In genomic region chr3:42980209-42980608, GRCh38 we compare ENCODE assay signal across 14 cellular contexts. TPM values are rescaled to one million over a fixed set of nuclear protein-coding genes. Genes with fewer than 3 reads are reported as not detected.
DNase-seq lines count a peak whose midpoint lies in the region; ATAC-seq and TF ChIP-seq lines count a peak whose summit lies in the region.
"Had no signal": no experiment of that assay in that cellular context is flagged by ENCODE, and none has a peak within 500 bp of the region (broad histone marks: within the 10 kb centered on the region; RNA-seq: fewer than 3 reads in every experiment).

No MANE protein-coding gene starts in this region.

- H3K27me3 ChIP-seq in muscle layer of duodenum (ENCODE audit: low read depth, low read length): no peaks in the 10 kb centered on the region

- H3K27me3 Mint-ChIP-seq in activated naive CD4-positive, alpha-beta T cell treated with anti-CD3 and anti-CD28 coated beads, Interleukin-2, amount 10 ng/mL, durations not matched to agents 7 days and 5 days: peaks cover 62% of the 10 kb centered on the region
- H3K27me3 Mint-ChIP-seq in dendritic cell treated with granulocyte-macrophage colony-stimulating factor and Interleukin-4, amounts not matched to agents 40 ng/mL and 50 ng/mL, for 4 days: peaks cover 31% of the 10 kb centered on the region
- peaks cover 84% of the 10 kb centered on the region for H3K27me3 Mint-ChIP-seq in type B pancreatic cell

- CTCF ChIA-PET in activated naive CD4-positive, alpha-beta T cell treated with anti-CD3 and anti-CD28 coated beads, Interleukin-2, amount 10 ng/mL, durations not matched to agents 7 days and 5 days (lab: Charles Lee): no interaction called here

- H3K4me3 ChIP-seq in muscle layer of duodenum (ENCODE audit: low read depth in 1 of 2, low read length in 2 of 2): peak overlapping the region; percentile 56 to 84

- peaks cover 5% of the 10 kb centered on the region for H3K4me1 Mint-ChIP-seq in activated naive CD4-positive, alpha-beta T cell treated with anti-CD3 and anti-CD28 coated beads, Interleukin-2, amount 10 ng/mL, durations not matched to agents 7 days and 5 days
- H3K4me1 Mint-ChIP-seq in dendritic cell treated with granulocyte-macrophage colony-stimulating factor and Interleukin-4, amounts not matched to agents 40 ng/mL and 50 ng/mL, for 4 days (ENCODE audit: low read depth): peaks cover 45% of the 10 kb centered on the region
- H3K4me1 Mint-ChIP-seq in type B pancreatic cell (ENCODE audit: unreplicated experiment): no peaks in the 10 kb centered on the region

- no peaks in the 10 kb centered on the region for H3K4me1 ChIP-seq in muscle layer of duodenum (ENCODE audit: control insufficient read depth in 1 of 2, insufficient read depth in 2 of 2, low read length in 2 of 2)

- no peaks in the 10 kb centered on the region for H3K36me3 ChIP-seq in muscle layer of duodenum (ENCODE audit: control insufficient read depth in 1 of 2, insufficient read depth in 2 of 2, low read length in 2 of 2)

- no peaks in the 10 kb centered on the region for H3K9me3 ChIP-seq in muscle layer of duodenum (ENCODE audit: control insufficient read depth in 1 of 2, low read length in 2 of 2)

- peaks cover 7% of the 10 kb centered on the region for H3K9me3 Mint-ChIP-seq in activated naive CD4-positive, alpha-beta T cell treated with anti-CD3 and anti-CD28 coated beads, Interleukin-2, amount 10 ng/mL, durations not matched to agents 7 days and 5 days
- peaks cover 21% of the 10 kb centered on the region for H3K9me3 Mint-ChIP-seq in dendritic cell treated with granulocyte-macrophage colony-stimulating factor and Interleukin-4, amounts not matched to agents 40 ng/mL and 50 ng/mL, for 4 days
- peaks cover 11% of the 10 kb centered on the region for H3K9me3 Mint-ChIP-seq in type B pancreatic cell

- H3K36me3 Mint-ChIP-seq in activated naive CD4-positive, alpha-beta T cell treated with anti-CD3 and anti-CD28 coated beads, Interleukin-2, amount 10 ng/mL, durations not matched to agents 7 days and 5 days: no peaks in the 10 kb centered on the region
- H3K36me3 Mint-ChIP-seq in dendritic cell treated with granulocyte-macrophage colony-stimulating factor and Interleukin-4, amounts not matched to agents 40 ng/mL and 50 ng/mL, for 4 days (ENCODE audit: low read depth): peaks cover 17% of the 10 kb centered on the region
- peaks cover 4% of the 10 kb centered on the region for H3K36me3 Mint-ChIP-seq in type B pancreatic cell

- no peak overlapping the region for H3K27ac Mint-ChIP-seq in activated naive CD4-positive, alpha-beta T cell treated with anti-CD3 and anti-CD28 coated beads, Interleukin-2, amount 10 ng/mL, durations not matched to agents 7 days and 5 days
- peak overlapping the region; percentile 29 for H3K27ac Mint-ChIP-seq in dendritic cell treated with granulocyte-macrophage colony-stimulating factor and Interleukin-4, amounts not matched to agents 40 ng/mL and 50 ng/mL, for 4 days
- no peak overlapping the region for H3K27ac Mint-ChIP-seq in type B pancreatic cell
- H3K27ac Mint-ChIP-seq: activated CD4-positive, alpha-beta T cell treated with anti-CD3 and anti-CD28 coated beads, Interleukin-2, amount 10 ng/mL, durations not matched to agents 24 days and 14 days had no signal

- H3K27ac ChIP-seq in muscle layer of duodenum (ENCODE audit: low read length): no peak overlapping the region

- no peak for TF ChIP-seq CTCF in type B pancreatic cell (conservative IDR thresholded peaks at IDR 0.05)

- intact Hi-C loops in dendritic cell treated with granulocyte-macrophage colony-stimulating factor and Interleukin-4, amounts not matched to agents 40 ng/mL and 50 ng/mL, for 4 days (cut with micrococcal nuclease): no loop called here

- H3K4me3 Mint-ChIP-seq in activated naive CD4-positive, alpha-beta T cell treated with anti-CD3 and anti-CD28 coated beads, Interleukin-2, amount 10 ng/mL, durations not matched to agents 7 days and 5 days: peak overlapping the region; percentile 21
- H3K4me3 Mint-ChIP-seq in dendritic cell treated with granulocyte-macrophage colony-stimulating factor and Interleukin-4, amounts not matched to agents 40 ng/mL and 50 ng/mL, for 4 days: peak overlapping the region; percentile 85
- peak overlapping the region; percentile 87 for H3K4me3 Mint-ChIP-seq in type B pancreatic cell

- no peak for DNase-seq in activated naive CD4-positive, alpha-beta T cell treated with anti-CD3 and anti-CD28 coated beads, Interleukin-2, amount 10 ng/mL, durations not matched to agents 7 days and 5 days
- no peak for DNase-seq in activated naive CD4-positive, alpha-beta T cell (lab: John Stamatoyannopoulos, UW)
- DNase-seq in type B pancreatic cell (ENCODE audit: extremely low spot score, unreplicated experiment) (no peak), MV-4-11 (lab: John Stamatoyannopoulos, UW) (no peak)
- DNase-seq: ACHN; activated CD4-positive, alpha-beta T cell treated with anti-CD3 and anti-CD28 coated beads, Interleukin-2, amount 10 ng/mL, durations not matched to agents 24 days and 14 days; NCI-H1417 treated with DMSO at 0.1 percent for 48 hours; NCI-H748 treated with DMSO at 0.1 percent for 48 hours; occipital lobe had no signal

- ATAC-seq in HG03460 (IDR thresholded peaks at IDR 0.05; ENCODE audit: unreplicated experiment) (no peak), HG03354 (IDR thresholded peaks at IDR 0.05; ENCODE audit: poor library complexity, severe bottlenecking, unreplicated experiment) (no peak)

RNA-seq across cellular contexts. Expression of gene GASK1A, which starts 1.1 kb away (rescaled TPM):
- 0.36 and 0.89 TPM in 2 replicates for total RNA-seq in type B pancreatic cell (ENCODE audit: low replicate concordance)
- total RNA-seq: activated CD4-positive, alpha-beta T cell treated with anti-CD3 and anti-CD28 coated beads, Interleukin-2, amount 10 ng/mL, durations not matched to agents 24 days and 14 days; endothelial cell of umbilical vein had no signal

Comparison
In these comparisons a context has a peak if more than half of its experiments do, and no peak if none do; other contexts are left out.
1. H3K4me3 Mint-ChIP-seq: peak in every context shown above with its lines; median percentile 87 in type B pancreatic cell; 85 in dendritic cell treated with granulocyte-macrophage colony-stimulating factor and Interleukin-4, amounts not matched to agents 40 ng/mL and 50 ng/mL, for 4 days; 21 in activated naive CD4-positive, alpha-beta T cell treated with anti-CD3 and anti-CD28 coated beads, Interleukin-2, amount 10 ng/mL, durations not matched to agents 7 days and 5 days.